ENCODE assay signal across 9 cellular contexts in the genomic region with DNA sequence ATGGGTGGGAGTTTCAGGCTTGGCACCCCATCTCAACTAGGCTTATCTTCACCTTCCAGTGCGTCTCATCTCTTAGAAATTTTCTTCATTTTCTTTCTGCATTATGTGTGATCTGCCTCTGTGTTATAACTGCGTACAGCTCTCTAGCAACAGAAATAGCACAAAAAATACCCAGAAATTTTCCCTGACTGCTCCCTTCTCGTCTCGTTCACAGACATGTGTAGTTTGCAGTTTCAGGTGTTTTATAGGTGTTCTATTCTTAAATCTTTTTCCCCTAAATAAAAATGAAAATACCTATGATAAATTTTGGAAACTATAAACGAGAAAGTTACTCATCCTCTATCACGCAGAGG. TPM values are rescaled to one million over a fixed set of nuclear protein-coding genes. Genes with fewer than 3 reads are reported as not detected.
DNase-seq lines count a peak whose midpoint lies in the region; ATAC-seq, FAIRE-seq and TF ChIP-seq lines count a peak whose summit lies in the region.
"Had no signal": no experiment of that assay in that cellular context is flagged by ENCODE, and none has a peak within 500 bp of the region (broad histone marks: within the 10 kb centered on the region; RNA-seq: fewer than 3 reads in every experiment).

No MANE protein-coding gene starts in this region.

- H3K4me1 ChIP-seq in DND-41 (ENCODE audit: insufficient read depth, low read length) (peaks cover 69% of the 10 kb centered on the region), ascending aorta (peaks cover 0 to 3% of the 10 kb centered on the region in 2 donors)

- H3K9me3 Mint-ChIP-seq in dendritic cell treated with granulocyte-macrophage colony-stimulating factor and Interleukin-4, amounts not matched to agents 40 ng/mL and 50 ng/mL, for 4 days, result no peaks in the 10 kb centered on the region

- peak overlapping the region; percentile 39 for H3K9ac ChIP-seq in DND-41 (ENCODE audit: low read depth, low read length)

- peak overlapping the region; percentile 77 for H3K4me3 Mint-ChIP-seq in dendritic cell treated with granulocyte-macrophage colony-stimulating factor and Interleukin-4, amounts not matched to agents 40 ng/mL and 50 ng/mL, for 4 days

- peak overlapping the region; percentile 78 for H3K27ac Mint-ChIP-seq in dendritic cell treated with granulocyte-macrophage colony-stimulating factor and Interleukin-4, amounts not matched to agents 40 ng/mL and 50 ng/mL, for 4 days

- peak overlapping the region; percentile 65 for H3K4me2 ChIP-seq in DND-41 (ENCODE audit: insufficient read depth, low read length)

- no peak overlapping the region for H2AFZ ChIP-seq in DND-41 (ENCODE audit: low read depth, low read length)

- POLR2A ChIA-PET in GM10248 (lab: Yijun Ruan, JAX), result interaction anchor here (0.6 to 1.0 kb wide), 7 partner anchors 13 to 167 kb away, joined by 3 to 9 read pairs (median 4); partner anchors contain the start of gene MOB1A

- CTCF ChIA-PET in GM10248 (lab: Yijun Ruan, JAX), result interaction anchor here (1.0 to 4.3 kb wide), 6 partner anchors 14 to 125 kb away, joined by 3 to 30 read pairs (median 6); no protein-coding TSS in a partner anchor

- H3K36me3 ChIP-seq in DND-41 (ENCODE audit: insufficient read depth, low read length) (0 out of 2 replicates have a peak, but pooled peaks cover 2% of the 10 kb centered on the region), ascending aorta (no peaks in the 10 kb centered on the region)

- H3K9me3 ChIP-seq in DND-41 (ENCODE audit: insufficient read depth, low read length, severe bottlenecking) (no peaks in the 10 kb centered on the region), ascending aorta (no peaks in the 10 kb centered on the region)

- FAIRE-seq in frontal cortex (lab: Jason Lieb, UNC), result no peak

- peaks cover 65% of the 10 kb centered on the region for H4K20me1 ChIP-seq in DND-41 (ENCODE audit: insufficient read depth, low read length)

- H3K4me1 Mint-ChIP-seq in dendritic cell treated with granulocyte-macrophage colony-stimulating factor and Interleukin-4, amounts not matched to agents 40 ng/mL and 50 ng/mL, for 4 days (ENCODE audit: low read depth), result peaks cover 78% of the 10 kb centered on the region

- H3K27me3 ChIP-seq in DND-41 (ENCODE audit: insufficient read depth, low read length, poor library complexity) (no peaks in the 10 kb centered on the region), ascending aorta (no peaks in the 10 kb centered on the region)

- no peak overlapping the region for H3K4me3 ChIP-seq in DND-41 (ENCODE audit: low read depth in 1 of 2, low read length in 2 of 2)
- no peak overlapping the region for H3K4me3 ChIP-seq in ascending aorta

- ATAC-seq in DND-41 (ENCODE audit: insufficient read depth, low read depth) (no peak), GM19455 (IDR thresholded peaks at IDR 0.05; ENCODE audit: unreplicated experiment) (peak; percentile 24), HG03280 (IDR thresholded peaks at IDR 0.05; ENCODE audit: unreplicated experiment) (peak; percentile 29)

- H3K27ac ChIP-seq in DND-41 (ENCODE audit: low read length), result peak overlapping the region; percentile 76
- H3K27ac ChIP-seq in ascending aorta, result no peak overlapping the region

- H3K79me2 ChIP-seq in DND-41 (ENCODE audit: insufficient read depth, low read length), result peaks cover 91% of the 10 kb centered on the region

- H3K27me3 Mint-ChIP-seq in dendritic cell treated with granulocyte-macrophage colony-stimulating factor and Interleukin-4, amounts not matched to agents 40 ng/mL and 50 ng/mL, for 4 days, result no peaks in the 10 kb centered on the region

- DNase-seq in DND-41 (no peak), ascending aorta (ENCODE audit: low spot score in 2 of 2) (no peak), frontal cortex (ENCODE audit: low spot score in 2 of 2) (no peak), NCI-H1417 (lab: John Stamatoyannopoulos, UW) (no peak), GM10248 (ENCODE audit: extremely low spot score) (no peak)
- DNase-seq: NCI-H69 had no signal

- intact Hi-C loops in dendritic cell treated with granulocyte-macrophage colony-stimulating factor and Interleukin-4, amounts not matched to agents 40 ng/mL and 50 ng/mL, for 4 days (cut with micrococcal nuclease), result no loop called here
- intact Hi-C loops in ascending aorta (cut with DNase I), result no loop called here

- no peak for TF ChIP-seq CTCF in DND-41 (IDR thresholded peaks at IDR 0.05; ENCODE audit: borderline replicate concordance, extremely low read depth, low read length, poor library complexity, severe bottlenecking)
- no peak for TF ChIP-seq CTCF in ascending aorta (IDR thresholded peaks at IDR 0.05)
- no peak for TF ChIP-seq CTCF in GM10248 (IDR thresholded peaks at IDR 0.05; ENCODE audit: control extremely low read depth, extremely low read depth, low read depth, missing control alignments)

- peaks cover 29% of the 10 kb centered on the region for H3K36me3 Mint-ChIP-seq in dendritic cell treated with granulocyte-macrophage colony-stimulating factor and Interleukin-4, amounts not matched to agents 40 ng/mL and 50 ng/mL, for 4 days (ENCODE audit: low read depth)

RNA-seq across cellular contexts. Expression of gene TET3, which starts 48.2 kb away (rescaled TPM):
- total RNA-seq in ascending aorta (22.7 TPM), frontal cortex (15.9 TPM)
